Comparison of ENCODE assay signal across 8 cellular contexts in the genomic region with DNA sequence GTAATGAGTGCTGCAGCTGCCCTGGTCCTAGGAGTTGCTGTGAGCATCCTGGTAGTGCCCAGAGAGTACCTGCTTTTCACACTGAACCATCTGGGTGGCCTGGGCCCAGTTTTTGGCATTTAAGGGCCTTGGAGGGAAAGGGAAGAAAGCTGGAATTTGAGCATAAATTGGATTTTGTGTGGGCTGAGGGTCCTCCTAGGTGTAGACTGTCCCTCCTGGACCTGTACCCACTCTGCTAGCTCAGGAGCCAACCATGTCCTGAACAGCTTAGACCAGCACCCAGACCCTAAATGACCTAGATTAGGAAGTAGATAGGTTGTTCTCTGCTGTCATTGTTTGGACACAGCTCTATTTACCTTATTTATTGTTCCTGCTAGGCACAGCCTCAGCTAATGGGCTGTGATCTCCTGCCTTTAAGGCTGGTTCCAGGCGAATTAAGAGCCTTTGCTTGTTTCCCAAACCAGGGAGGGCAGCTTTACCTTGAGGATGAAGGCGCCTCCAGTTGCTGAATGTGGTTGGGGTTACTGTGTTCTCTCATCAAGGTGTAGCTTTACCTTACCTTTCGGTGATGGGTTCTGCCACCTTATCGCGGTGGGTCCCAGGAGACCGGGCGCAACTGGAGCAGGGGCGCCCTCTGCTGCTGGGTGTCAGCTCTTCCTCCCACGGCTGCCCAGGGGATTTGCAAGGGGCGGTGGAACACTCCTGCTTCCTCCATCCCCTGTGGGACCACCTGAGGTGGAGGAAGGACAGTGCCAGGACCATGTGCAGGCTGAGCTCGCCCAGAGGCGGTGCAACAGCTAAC. TPM values are rescaled to one million over a fixed set of nuclear protein-coding genes. Genes with fewer than 3 reads are reported as not detected.
DNase-seq lines count a peak whose midpoint lies in the region; ATAC-seq lines count a peak whose summit lies in the region.

No MANE protein-coding gene starts in this region.

- no peak for ATAC-seq in HG03354 (IDR thresholded peaks at IDR 0.05; ENCODE audit: poor library complexity, severe bottlenecking, unreplicated experiment)

- no peak overlapping the region for H3K27ac ChIP-seq in duodenal mucosa (ENCODE audit: low read depth, low read length)

- H3K9me3 ChIP-seq in duodenal mucosa (ENCODE audit: control insufficient read depth in 1 of 2, low read length in 2 of 2) = no peaks in the 10 kb centered on the region

- H3K9ac ChIP-seq in duodenal mucosa (ENCODE audit: low read depth in 1 of 2, low read length in 2 of 2) = peak overlapping the region; percentile 36 to 59

- no peaks in the 10 kb centered on the region for H3K27me3 ChIP-seq in duodenal mucosa (ENCODE audit: control insufficient read depth in 1 of 2, insufficient read depth in 2 of 2, low read length in 2 of 2)

- DNase-seq in C1 segment of cervical spinal cord (lab: John Stamatoyannopoulos, UW) (peak in 10 of 14 donors; percentile 4 to 58 (median 24)), H4 (ENCODE audit: low spot score) (peak; percentile 37), NCI-H345 treated with DMSO at 0.1 percent for 48 hours (lab: John Stamatoyannopoulos, UW; ENCODE audit: unreplicated experiment) (peak; percentile 57), midbrain (lab: John Stamatoyannopoulos, UW) (peak; percentile 60)
- DNase-seq in activated CD4-positive, alpha-beta T cell treated with anti-CD3 and anti-CD28 coated beads, Interleukin-2, amount 50 U/mL, for 24 hours (ENCODE audit: low read depth in 1 of 2, low spot score in 1 of 2) = peak; percentile 65 to 68
- peak; percentile 44 to 64 for DNase-seq in stimulated activated CD8-positive, alpha-beta memory T cell treated with anti-CD3 and anti-CD28 coated beads, Interleukin-4, amount 100 ng/mL, for 4 hours (ENCODE audit: low read depth in 2 of 2, low spot score in 1 of 2)

- H3K4me3 ChIP-seq in duodenal mucosa (ENCODE audit: low read depth in 1 of 2, low read length in 2 of 2) = peak overlapping the region; percentile 11 to 27

- peaks cover 66 to 78% of the 10 kb centered on the region in 2 donors for H3K4me1 ChIP-seq in duodenal mucosa (ENCODE audit: control insufficient read depth in 1 of 2, insufficient read depth in 2 of 2, low read length in 2 of 2)

- peaks cover 2 to 6% of the 10 kb centered on the region in 2 donors for H3K36me3 ChIP-seq in duodenal mucosa (ENCODE audit: control insufficient read depth in 1 of 2, insufficient read depth in 2 of 2, low read length in 2 of 2)

RNA-seq across cellular contexts. Expression of a gene that starts 34.4 kb away (rescaled TPM):
- total RNA-seq in H4 (2014; rRNA removed; shearing (Covaris generic)) = 26.8 and 29.1 TPM in 2 replicates
